In genomic region chr20:31606928-31607639, GRCh38 we compare ENCODE assay signal across 10 cellular contexts. TPM values are rescaled to one million over a fixed set of nuclear protein-coding genes. Genes with fewer than 3 reads are reported as not detected.
DNase-seq lines count a peak whose midpoint lies in the region; ATAC-seq, FAIRE-seq and TF ChIP-seq lines count a peak whose summit lies in the region.
"Had no signal": no experiment of that assay in that cellular context is flagged by ENCODE, and none has a peak within 500 bp of the region (broad histone marks: within the 10 kb centered on the region; RNA-seq: fewer than 3 reads in every experiment).

No MANE protein-coding gene starts in this region.

- peaks cover 23% of the 10 kb centered on the region for H3K9me3 Mint-ChIP-seq in HFFc6
- H3K9me3 Mint-ChIP-seq: dendritic cell treated with granulocyte-macrophage colony-stimulating factor and Interleukin-4, amounts not matched to agents 40 ng/mL and 50 ng/mL, for 4 days had no signal

- no peaks in the 10 kb centered on the region for H3K9me3 ChIP-seq in esophagus squamous epithelium
- H3K9me3 ChIP-seq in pancreas = no peaks in the 10 kb centered on the region

- peak overlapping the region; percentile 88 for H3K4me3 ChIP-seq in AG04449 (ENCODE audit: low read depth, low read length)
- peak overlapping the region; percentile 75 to 91 (median 82) for H3K4me3 ChIP-seq in esophagus squamous epithelium
- H3K4me3 ChIP-seq in pancreas = peak overlapping the region in 2 of 4 donors; percentile 40 to 75

- H3K4me1 Mint-ChIP-seq in HFFc6 (ENCODE audit: low read depth) = peaks cover 57% of the 10 kb centered on the region

- POLR2A ChIA-PET in AG04449 (lab: Yijun Ruan, JAX) = interaction anchor here (0.6 to 3.8 kb wide), 7 partner anchors 20 to 55 kb away, joined by 3 to 28 read pairs (median 6); no protein-coding TSS in a partner anchor

- intact Hi-C loops in esophagus squamous epithelium (cut with DNase I) = loop anchor here (5.0 kb wide), 1 partner anchor 35 kb away; no protein-coding TSS in a partner anchor
- intact Hi-C loops in pancreas (cut with DNase I) = loop anchor here in 1 of 3 donors (5.0 kb wide), 1 partner anchor 35 kb away; no protein-coding TSS in a partner anchor

- DNase-seq in AG04449 (ENCODE audit: low read depth, low spot score) (no peak), HFFc6 (peak; percentile 88), SHP77 (lab: John Stamatoyannopoulos, UW) (peak; percentile 59 to 72), esophagus squamous epithelium (lab: John Stamatoyannopoulos, UW) (no peak), pancreas (peak in 1 of 6 donors; percentile 71), frontal cortex (ENCODE audit: low spot score in 2 of 2) (no peak)
- DNase-seq in activated naive CD4-positive, alpha-beta T cell treated with anti-CD3 and anti-CD28 coated beads, Interleukin-2, amount 50 U/mL, for 16 hours = no peak

- H3K27me3 ChIP-seq in esophagus squamous epithelium (peaks cover 0 to 9% (median 0%) of the 10 kb centered on the region in 4 donors), pancreas (no peaks in the 10 kb centered on the region)

- TF ChIP-seq POLR2A in esophagus squamous epithelium (IDR thresholded peaks at IDR 0.05) = peak in 1 of 4 donors; percentile 34

- peak overlapping the region; percentile 96 for H3K4me3 Mint-ChIP-seq in HFFc6
- H3K4me3 Mint-ChIP-seq: dendritic cell treated with granulocyte-macrophage colony-stimulating factor and Interleukin-4, amounts not matched to agents 40 ng/mL and 50 ng/mL, for 4 days had no signal

- WGBS in esophagus squamous epithelium, 2 donors = 29 to 48% methylated on average over 4 to 7 of the region's 7 CpGs
- WGBS in pancreas, 2 donors = 75 to 78% methylated on average over 7 of the region's 7 CpGs

- FAIRE-seq in pancreas (lab: Jason Lieb, UNC) = no peak
- no peak for FAIRE-seq in frontal cortex (lab: Jason Lieb, UNC)
- FAIRE-seq: GM12878 had no signal

- H3K27ac ChIP-seq in esophagus squamous epithelium (peak overlapping the region; percentile 94 to 97 (median 96)), pancreas (peak overlapping the region in 3 of 4 donors; percentile 11 to 78 (median 77))

- H3K36me3 Mint-ChIP-seq in HFFc6 (ENCODE audit: low read depth) = peaks cover 29% of the 10 kb centered on the region

- CTCF ChIA-PET in AG04449 (lab: Yijun Ruan, JAX) = interaction anchor here (0.8 to 30.0 kb wide), 6 partner anchors 14 to 147 kb away, joined by 3 to 1856 read pairs (median 40); partner anchors contain the start of gene BCL2L1

- ATAC-seq in pancreas = no peak
- no peak for ATAC-seq in GM21390 (IDR thresholded peaks at IDR 0.05; ENCODE audit: unreplicated experiment)
- ATAC-seq: GM12878 had no signal

- H3K36me3 ChIP-seq in esophagus squamous epithelium = peaks cover 0 to 8% (median 0%) of the 10 kb centered on the region in 3 donors
- H3K36me3 ChIP-seq in pancreas = no peaks in the 10 kb centered on the region

- TF ChIP-seq CTCF in AG04449 (IDR thresholded peaks at IDR 0.05; ENCODE audit: insufficient read depth, low read length, missing control alignments) (no peak), HFFc6 (IDR thresholded peaks at IDR 0.05) (no peak), esophagus squamous epithelium (IDR thresholded peaks at IDR 0.05) (no peak), pancreas (IDR thresholded peaks at IDR 0.05) (no peak)

- H3K4me1 ChIP-seq in esophagus squamous epithelium (peaks cover 29 to 98% (median 37%) of the 10 kb centered on the region in 3 donors), pancreas (peaks cover 3 to 32% (median 4%) of the 10 kb centered on the region in 3 donors)

- peak overlapping the region; percentile 99 for H3K27ac Mint-ChIP-seq in HFFc6
- H3K27ac Mint-ChIP-seq: dendritic cell treated with granulocyte-macrophage colony-stimulating factor and Interleukin-4, amounts not matched to agents 40 ng/mL and 50 ng/mL, for 4 days had no signal

- H3K27me3 Mint-ChIP-seq in HFFc6 (ENCODE audit: insufficient read depth) = peaks cover 38% of the 10 kb centered on the region

RNA-seq across cellular contexts. Expression of gene ID1, which starts 2.0 kb away (rescaled TPM):
- 100 to 1,000 TPM; 397 to 487 (median 452) TPM for total RNA-seq in HFFc6 (2021; fragmentation: NEBNext Ultra II Directional; extraction: Animal tissue kit (Norgen Biotek cat#: 25700))
- total RNA-seq in esophagus squamous epithelium = 100 to 1,000 TPM; 422 to 839 (median 555) TPM
- 10 to 100 TPM in 5 of 6 donors, 1 to 10 TPM in 1; 9.5 to 39.3 (median 17.4) TPM for total RNA-seq in pancreas
- polyA plus RNA-seq in pancreas = 10 to 100 TPM; 50.9 to 64.7 TPM
- total RNA-seq in frontal cortex = 46.1 TPM

RNA-seq across cellular contexts. Expression of gene COX4I2, which starts 30.6 kb away (rescaled TPM):
- not detected for total RNA-seq in HFFc6 (2021; fragmentation: NEBNext Ultra II Directional; extraction: Animal tissue kit (Norgen Biotek cat#: 25700))
- total RNA-seq in esophagus squamous epithelium = 1 to 10 TPM in 2 of 4 donors, under 1 TPM in 1, not detected in 1; 0.83 to 3.1 (median 2.6) TPM
- total RNA-seq in pancreas = under 1 TPM in 5 of 6 donors, not detected in 1; 0.28 to 0.94 (median 0.60) TPM
- polyA plus RNA-seq in pancreas = 1 to 10 TPM; 3.7 to 7.8 TPM
- 1.2 TPM for total RNA-seq in frontal cortex
- total RNA-seq: GM12878 had no signal
- polyA plus RNA-seq: GM12878 had no signal

Comparison
In these comparisons a context has a peak if more than half of its experiments do, and no peak if none do; other contexts are left out.
1. DNase-seq: peak in HFFc6 (single experiment) and SHP77 (2 of 2); none in AG04449 (single experiment), esophagus squamous epithelium (single experiment), frontal cortex (0 of 2) and activated naive CD4-positive, alpha-beta T cell treated with anti-CD3 and anti-CD28 coated beads, Interleukin-2, amount 50 U/mL, for 16 hours (single experiment).